In the genomic region with DNA sequence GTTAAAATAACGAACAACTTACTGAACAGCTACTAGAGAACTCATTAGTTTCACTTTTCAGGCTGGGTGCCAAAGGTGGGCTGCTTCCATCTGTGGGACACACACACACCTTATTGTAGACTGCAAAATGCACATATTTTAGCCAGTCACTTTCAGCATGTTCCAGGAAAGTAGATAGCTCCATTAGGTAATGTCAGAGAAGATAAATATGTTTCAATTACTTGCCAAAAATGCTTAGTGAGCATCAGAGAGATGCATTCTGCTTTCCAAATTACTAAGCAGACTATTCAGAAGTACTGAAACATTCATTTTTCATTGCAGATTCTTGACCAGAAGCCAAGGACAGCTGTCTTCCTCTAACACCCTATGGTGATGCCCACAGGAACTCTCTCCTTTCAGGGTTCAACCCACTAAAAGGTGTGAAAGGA, we compare ENCODE assay signal across 14 cellular contexts. TPM values are rescaled to one million over a fixed set of nuclear protein-coding genes. Genes with fewer than 3 reads are reported as not detected.
DNase-seq lines count a peak whose midpoint lies in the region; ATAC-seq and TF ChIP-seq lines count a peak whose summit lies in the region.
"Had no signal": no experiment of that assay in that cellular context is flagged by ENCODE, and none has a peak within 500 bp of the region (broad histone marks: within the 10 kb centered on the region; RNA-seq: fewer than 3 reads in every experiment).

No MANE protein-coding gene starts in this region.

- H3K36me3 ChIP-seq in GM23248 (ENCODE audit: low read depth) (no peaks in the 10 kb centered on the region), Karpas-422 (ENCODE audit: insufficient read depth, low read length) (no peaks in the 10 kb centered on the region)
- H3K36me3 ChIP-seq: ascending aorta had no signal

- H3K9me3 Mint-ChIP-seq in endothelial cell (ENCODE audit: unreplicated experiment): no peaks in the 10 kb centered on the region
- no peaks in the 10 kb centered on the region for H3K9me3 Mint-ChIP-seq in activated naive CD8-positive, alpha-beta T cell treated with anti-CD3 and anti-CD28 coated beads, Interleukin-2, amount 50 U/mL, for 24 hours
- H3K9me3 Mint-ChIP-seq: effector memory CD8-positive, alpha-beta T cell; stimulated activated naive CD8-positive, alpha-beta T cell treated with anti-CD3 and anti-CD28 coated beads, Interleukin-15, amount 100 ng/mL, for 72 hours had no signal

- ATAC-seq in GM18909 (IDR thresholded peaks at IDR 0.05; ENCODE audit: poor library complexity, unreplicated experiment): peak; percentile 73
- peak; percentile 77 for ATAC-seq in omental fat pad (ENCODE audit: low FRiP score)
- ATAC-seq in activated naive CD8-positive, alpha-beta T cell treated with anti-CD3 and anti-CD28 coated beads, Interleukin-2, amount 50 U/mL, for 24 hours: no peak
- ATAC-seq: effector memory CD8-positive, alpha-beta T cell; stimulated activated naive CD8-positive, alpha-beta T cell treated with anti-CD3 and anti-CD28 coated beads, Interleukin-15, amount 100 ng/mL, for 72 hours had no signal

- H3K9me2 ChIP-seq in GM23248 (ENCODE audit: insufficient read depth) (no peaks in the 10 kb centered on the region), Karpas-422 (replicated peaks; ENCODE audit: insufficient read depth, low read length) (no peaks in the 10 kb centered on the region)

- H4K20me1 ChIP-seq in GM23248 (ENCODE audit: insufficient read depth) (no peaks in the 10 kb centered on the region), Karpas-422 (ENCODE audit: insufficient read depth, low read depth, low read length) (no peaks in the 10 kb centered on the region)

- H3K4me3 Mint-ChIP-seq in endothelial cell (ENCODE audit: unreplicated experiment): no peak overlapping the region
- no peak overlapping the region for H3K4me3 Mint-ChIP-seq in activated naive CD8-positive, alpha-beta T cell treated with anti-CD3 and anti-CD28 coated beads, Interleukin-2, amount 50 U/mL, for 24 hours
- H3K4me3 Mint-ChIP-seq: effector memory CD8-positive, alpha-beta T cell; stimulated activated naive CD8-positive, alpha-beta T cell treated with anti-CD3 and anti-CD28 coated beads, Interleukin-15, amount 100 ng/mL, for 72 hours had no signal

- TF ChIP-seq CTCF in omental fat pad (IDR thresholded peaks at IDR 0.05) (no peak), GM10266 (IDR thresholded peaks at IDR 0.05; ENCODE audit: control insufficient read depth, insufficient read depth, low read depth, missing control alignments) (no peak), endothelial cell (IDR thresholded peaks at IDR 0.05; ENCODE audit: unreplicated experiment) (no peak)

- in situ Hi-C loops in GM23248 (cut with MboI): no loop called here

- H3K9ac ChIP-seq in GM23248 (no peak overlapping the region), Karpas-422 (ENCODE audit: low read length) (peak overlapping the region; percentile 59)

- H3K27ac ChIP-seq in GM23248 (peak overlapping the region; percentile 57), Karpas-422 (ENCODE audit: low read length) (peak overlapping the region; percentile 99)
- H3K27ac ChIP-seq: ascending aorta had no signal

- no peaks in the 10 kb centered on the region for H3K36me3 Mint-ChIP-seq in endothelial cell (ENCODE audit: low read depth, unreplicated experiment)
- H3K36me3 Mint-ChIP-seq in activated naive CD8-positive, alpha-beta T cell treated with anti-CD3 and anti-CD28 coated beads, Interleukin-2, amount 50 U/mL, for 24 hours (ENCODE audit: low read depth): no peaks in the 10 kb centered on the region

- peaks cover 52% of the 10 kb centered on the region for H3F3A ChIP-seq in GM23248 (ENCODE audit: insufficient read depth)

- H3K4me2 ChIP-seq in GM23248 (ENCODE audit: unreplicated experiment): peak overlapping the region; percentile 40
- H3K4me2 ChIP-seq in Karpas-422 (ENCODE audit: low read depth, low read length, poor library complexity, severe bottlenecking): peak overlapping the region; percentile 72

- H3K27me3 ChIP-seq in GM23248 (replicated peaks; ENCODE audit: insufficient read depth): 0 out of 2 replicates have a peak, but pooled peaks cover 4% of the 10 kb centered on the region
- H3K27me3 ChIP-seq in Karpas-422 (ENCODE audit: low read length): no peaks in the 10 kb centered on the region
- H3K27me3 ChIP-seq: ascending aorta had no signal

- no peaks in the 10 kb centered on the region for H3K9me3 ChIP-seq in GM23248 (ENCODE audit: low read depth)
- H3K9me3 ChIP-seq in Karpas-422 (ENCODE audit: low read length): no peaks in the 10 kb centered on the region
- H3K9me3 ChIP-seq: ascending aorta had no signal

- no peak overlapping the region for H3K4me3 ChIP-seq in GM23248
- H3K4me3 ChIP-seq in Karpas-422 (ENCODE audit: low read length): peak overlapping the region; percentile 49
- H3K4me3 ChIP-seq: ascending aorta, lung had no signal

- peaks cover 54% of the 10 kb centered on the region for H3K4me1 ChIP-seq in GM23248 (ENCODE audit: insufficient read depth)
- peaks cover 66% of the 10 kb centered on the region for H3K4me1 ChIP-seq in Karpas-422 (ENCODE audit: low read length)

- 89 to 100% methylated on average over 1 of the region's 1 CpG for WGBS in GM23248 (ENCODE audit: low coverage in 1 of 2, low lambda C conversion rate in 2 of 2, missing lambda C conversion rate in 2 of 2), 2 experiments

- H3K27ac Mint-ChIP-seq in endothelial cell (ENCODE audit: unreplicated experiment): no peak overlapping the region
- H3K27ac Mint-ChIP-seq in activated naive CD8-positive, alpha-beta T cell treated with anti-CD3 and anti-CD28 coated beads, Interleukin-2, amount 50 U/mL, for 24 hours: no peak overlapping the region
- H3K27ac Mint-ChIP-seq: effector memory CD8-positive, alpha-beta T cell; stimulated activated naive CD8-positive, alpha-beta T cell treated with anti-CD3 and anti-CD28 coated beads, Interleukin-15, amount 100 ng/mL, for 72 hours had no signal

- no peak overlapping the region for H2AFZ ChIP-seq in GM23248
- peak overlapping the region; percentile 65 for H2AFZ ChIP-seq in Karpas-422 (ENCODE audit: low read length)

- peaks cover 2% of the 10 kb centered on the region for H3K4me1 Mint-ChIP-seq in endothelial cell (ENCODE audit: unreplicated experiment)
- peaks cover 3% of the 10 kb centered on the region for H3K4me1 Mint-ChIP-seq in activated naive CD8-positive, alpha-beta T cell treated with anti-CD3 and anti-CD28 coated beads, Interleukin-2, amount 50 U/mL, for 24 hours
- H3K4me1 Mint-ChIP-seq: stimulated activated naive CD8-positive, alpha-beta T cell treated with anti-CD3 and anti-CD28 coated beads, Interleukin-15, amount 100 ng/mL, for 72 hours had no signal

- DNase-seq in GM23248: peak; percentile 58
- DNase-seq in Karpas-422: peak; percentile 56
- DNase-seq in omental fat pad (ENCODE audit: low spot score): no peak
- no peak for DNase-seq in GM10266 (ENCODE audit: extremely low spot score)
- no peak for DNase-seq in endothelial cell (ENCODE audit: low spot score)
- no peak for DNase-seq in activated naive CD8-positive, alpha-beta T cell treated with anti-CD3 and anti-CD28 coated beads, Interleukin-2, amount 50 U/mL, for 24 hours
- DNase-seq: effector memory CD8-positive, alpha-beta T cell; KG1; posterior cingulate gyrus; stimulated activated CD4-positive, alpha-beta T cell treated with anti-CD3 and anti-CD28 coated beads, Interleukin-2, amount 100 ng/mL, for 24 hours; stimulated activated naive CD8-positive, alpha-beta T cell treated with anti-CD3 and anti-CD28 coated beads, Interleukin-15, amount 100 ng/mL, for 72 hours had no signal

- no peaks in the 10 kb centered on the region for H3K79me2 ChIP-seq in GM23248 (ENCODE audit: insufficient read depth)
- no peaks in the 10 kb centered on the region for H3K79me2 ChIP-seq in Karpas-422 (ENCODE audit: low read length)

- H3K27me3 Mint-ChIP-seq in endothelial cell (ENCODE audit: unreplicated experiment): no peaks in the 10 kb centered on the region
- peaks cover 20% of the 10 kb centered on the region for H3K27me3 Mint-ChIP-seq in activated naive CD8-positive, alpha-beta T cell treated with anti-CD3 and anti-CD28 coated beads, Interleukin-2, amount 50 U/mL, for 24 hours

RNA-seq across cellular contexts. Expression of a gene that starts 56.2 kb away (rescaled TPM):
- total RNA-seq in GM23248 (2014; rRNA removed; shearing (Covaris generic)): 34.2 and 47.2 TPM in 2 replicates
- 17.8 and 18.1 TPM in 2 replicates for polyA plus RNA-seq in GM23248 (2016; fragmentation: Nextera tagmentation; extraction: Ambion mirVana)
- total RNA-seq in Karpas-422 (2014; rRNA removed; shearing (Covaris generic); ENCODE audit: low replicate concordance): 76.8 and 103 TPM in 2 replicates
- total RNA-seq in omental fat pad: 10 to 100 TPM; 33.9 to 78.5 (median 58.8) TPM
- 66.5 TPM for total RNA-seq in endothelial cell (ENCODE audit: unreplicated experiment)

Comparison
In these comparisons a context has a peak if more than half of its experiments do, and no peak if none do; other contexts are left out.
1. DNase-seq: peak in GM23248 (single experiment) and Karpas-422 (single experiment); none in omental fat pad (single experiment), GM10266 (single experiment), endothelial cell (single experiment) and activated naive CD8-positive, alpha-beta T cell treated with anti-CD3 and anti-CD28 coated beads, Interleukin-2, amount 50 U/mL, for 24 hours (single experiment).